ENCODE assay signal across 8 cellular contexts in genomic region chr6:160462551-160463109, GRCh38.
DNase-seq lines count a peak whose midpoint lies in the region; ATAC-seq, FAIRE-seq and TF ChIP-seq lines count a peak whose summit lies in the region.

No MANE protein-coding gene starts in this region.

- H3K4me1 Mint-ChIP-seq in activated naive CD8-positive, alpha-beta T cell treated with anti-CD3 and anti-CD28 coated beads, Interleukin-2, amount 10 ng/mL, durations not matched to agents 7 days and 5 days: peaks cover 50% of the 10 kb centered on the region

- no peak overlapping the region for H3K23ac ChIP-seq in trophoblast cell (ENCODE audit: low read length)

- no peak overlapping the region for H3K4ac ChIP-seq in trophoblast cell (ENCODE audit: low read depth, low read length)

- H3K27ac ChIP-seq in trophoblast cell (ENCODE audit: low read depth, low read length): no peak overlapping the region

- H4K12ac ChIP-seq in trophoblast cell (ENCODE audit: low read depth, low read length): no peak overlapping the region

- H3K4me3 ChIP-seq in trophoblast cell (ENCODE audit: low read depth, low read length): no peak overlapping the region

- no peak overlapping the region for H2BK12ac ChIP-seq in trophoblast cell (ENCODE audit: low read length)

- H3K27me3 ChIP-seq in trophoblast cell (ENCODE audit: insufficient read depth, low read length): no peaks in the 10 kb centered on the region

- POLR2A ChIA-PET in activated naive CD8-positive, alpha-beta T cell treated with anti-CD3 and anti-CD28 coated beads, Interleukin-2, amount 10 ng/mL, durations not matched to agents 7 days and 5 days (lab: Charles Lee): interaction anchor here (1.0 to 1.8 kb wide), 3 partner anchors 58 to 736 kb away, joined by 3 to 6 read pairs (median 5); partner anchors contain the start of gene WTAP

- no peak overlapping the region for H2BK5ac ChIP-seq in trophoblast cell (ENCODE audit: low read depth, low read length, poor library complexity)

- H3K14ac ChIP-seq in trophoblast cell (ENCODE audit: low read length): no peak overlapping the region

- DNase-seq in RCC 7860 (ENCODE audit: low spot score) (peak; percentile 70), renal cortical epithelial cell (ENCODE audit: low read depth) (peak; percentile 94), trophoblast cell (no peak), NAMALWA (ENCODE audit: low spot score) (no peak), omental fat pad (ENCODE audit: low spot score) (no peak)
- peak; percentile 53 for DNase-seq in activated naive CD8-positive, alpha-beta T cell treated with anti-CD3 and anti-CD28 coated beads, Interleukin-2, amount 10 ng/mL, durations not matched to agents 7 days and 5 days

- peak; percentile 89 for ATAC-seq in GM18520 (IDR thresholded peaks at IDR 0.05; ENCODE audit: unreplicated experiment)
- ATAC-seq in HG02840 (IDR thresholded peaks at IDR 0.05; ENCODE audit: low FRiP score, unreplicated experiment): peak; percentile 92
- ATAC-seq in activated naive CD8-positive, alpha-beta T cell treated with anti-CD3 and anti-CD28 coated beads, Interleukin-2, amount 10 ng/mL, durations not matched to agents 7 days and 5 days (ENCODE audit: low read depth): peak; percentile 75
- ATAC-seq in omental fat pad (ENCODE audit: low FRiP score): no peak

- no peak overlapping the region for H2AK5ac ChIP-seq in trophoblast cell (ENCODE audit: low read length)

- no peak for TF ChIP-seq CTCF in omental fat pad (IDR thresholded peaks at IDR 0.05)

- no peak overlapping the region for H3K4me2 ChIP-seq in trophoblast cell (ENCODE audit: low read length)

- no peak overlapping the region for H3K9ac ChIP-seq in trophoblast cell (ENCODE audit: low read length)

- peak; percentile 97 for FAIRE-seq in RCC 7860 (lab: Jason Lieb, UNC)

- H3K9me3 Mint-ChIP-seq in activated naive CD8-positive, alpha-beta T cell treated with anti-CD3 and anti-CD28 coated beads, Interleukin-2, amount 10 ng/mL, durations not matched to agents 7 days and 5 days: peaks cover 6% of the 10 kb centered on the region

- H3K79me2 ChIP-seq in trophoblast cell (ENCODE audit: control insufficient read depth, insufficient read depth, low read length, poor library complexity): no peaks in the 10 kb centered on the region

- WGBS in trophoblast cell (ENCODE audit: extremely low coverage, insufficient coverage, insufficient read length): no CpG with 5 or more reads among the region's 3 CpGs

- H3K27me3 Mint-ChIP-seq in activated naive CD8-positive, alpha-beta T cell treated with anti-CD3 and anti-CD28 coated beads, Interleukin-2, amount 10 ng/mL, durations not matched to agents 7 days and 5 days: peaks cover 18% of the 10 kb centered on the region

- no peak overlapping the region for H3K18ac ChIP-seq in trophoblast cell (ENCODE audit: low read length)

- H3K9me3 ChIP-seq in trophoblast cell (ENCODE audit: insufficient read depth, low read depth, low read length): peaks cover 2% of the 10 kb centered on the region

- H4K91ac ChIP-seq in trophoblast cell (ENCODE audit: low read depth, low read length): no peak overlapping the region

- H3K36me3 Mint-ChIP-seq in activated naive CD8-positive, alpha-beta T cell treated with anti-CD3 and anti-CD28 coated beads, Interleukin-2, amount 10 ng/mL, durations not matched to agents 7 days and 5 days: peaks cover 35% of the 10 kb centered on the region

- no peak overlapping the region for H4K8ac ChIP-seq in trophoblast cell (ENCODE audit: low read depth, low read length)

- no peak overlapping the region for H2BK120ac ChIP-seq in trophoblast cell (ENCODE audit: insufficient read depth, low read length, poor library complexity)

- H3K4me1 ChIP-seq in trophoblast cell (ENCODE audit: control insufficient read depth in 1 of 2, insufficient read depth in 2 of 2, low read length in 2 of 2): peaks cover 0 to 2% of the 10 kb centered on the region in 2 experiments

- no peaks in the 10 kb centered on the region for H3K79me1 ChIP-seq in trophoblast cell (ENCODE audit: low read length)

- no peak overlapping the region for H2AFZ ChIP-seq in trophoblast cell (ENCODE audit: insufficient read depth, low read length, poor library complexity)

- H3K4me3 Mint-ChIP-seq in activated naive CD8-positive, alpha-beta T cell treated with anti-CD3 and anti-CD28 coated beads, Interleukin-2, amount 10 ng/mL, durations not matched to agents 7 days and 5 days: peak overlapping the region; percentile 46

- H3K27ac Mint-ChIP-seq in activated naive CD8-positive, alpha-beta T cell treated with anti-CD3 and anti-CD28 coated beads, Interleukin-2, amount 10 ng/mL, durations not matched to agents 7 days and 5 days: peak overlapping the region; percentile 49

- no peaks in the 10 kb centered on the region for H3K36me3 ChIP-seq in trophoblast cell (ENCODE audit: control insufficient read depth in 1 of 2, insufficient read depth in 2 of 2, low read length in 2 of 2)

Comparison
In these comparisons a context has a peak if more than half of its experiments do, and no peak if none do; other contexts are left out.
1. DNase-seq: peak in RCC 7860 (single experiment), activated naive CD8-positive, alpha-beta T cell treated with anti-CD3 and anti-CD28 coated beads, Interleukin-2, amount 10 ng/mL, durations not matched to agents 7 days and 5 days (single experiment) and renal cortical epithelial cell (single experiment); none in trophoblast cell (0 of 2), NAMALWA (single experiment) and omental fat pad (single experiment).